ENCODE assay signal across 16 cellular contexts in the genomic region with DNA sequence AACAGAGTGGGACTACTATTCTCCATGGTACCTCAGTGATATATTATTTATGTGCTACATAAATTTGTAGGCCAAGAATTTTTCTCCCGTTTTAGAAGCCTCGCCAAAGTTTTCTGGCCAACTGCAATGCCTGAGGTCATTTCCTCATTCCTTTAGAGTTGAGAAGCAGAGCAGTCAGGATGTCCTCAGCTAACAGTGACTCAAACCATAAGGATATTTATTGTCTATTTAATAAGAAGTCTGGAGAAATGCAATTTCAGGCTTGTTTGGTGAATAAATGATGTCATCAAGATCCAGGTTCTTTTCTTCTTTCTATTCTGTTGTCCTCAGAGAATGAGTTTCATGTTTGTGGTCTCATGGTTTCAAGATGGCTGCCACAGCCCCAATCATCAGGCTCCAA.
DNase-seq lines count a peak whose midpoint lies in the region; ATAC-seq, FAIRE-seq and TF ChIP-seq lines count a peak whose summit lies in the region.
"Had no signal": no experiment of that assay in that cellular context is flagged by ENCODE, and none has a peak within 500 bp of the region (broad histone marks: within the 10 kb centered on the region; RNA-seq: fewer than 3 reads in every experiment).

No MANE protein-coding gene starts in this region.

- TF ChIP-seq EP300 in suprapubic skin (IDR thresholded peaks at IDR 0.05), result no peak

- peak; percentile 80 for FAIRE-seq in H54 (lab: Jason Lieb, UNC)

- no peaks in the 10 kb centered on the region for H3K36me3 ChIP-seq in suprapubic skin

- H3K4me3 ChIP-seq in astrocyte of the cerebellum (ENCODE audit: low read depth, low read length) (no peak overlapping the region), suprapubic skin (no peak overlapping the region), coronary artery (no peak overlapping the region)

- H3K4me1 ChIP-seq in suprapubic skin, result no peaks in the 10 kb centered on the region

- H3K27me3 ChIP-seq in suprapubic skin, result no peaks in the 10 kb centered on the region

- H3K9me3 ChIP-seq in suprapubic skin, result no peaks in the 10 kb centered on the region

- ATAC-seq in HG02759 (IDR thresholded peaks at IDR 0.05; ENCODE audit: unreplicated experiment), result no peak
- ATAC-seq: right cardiac atrium had no signal

- WGBS in suprapubic skin, result 42% methylated on average over 2 of the region's 2 CpGs

- H3K27ac ChIP-seq in suprapubic skin (no peak overlapping the region), coronary artery (no peak overlapping the region)

- DNase-seq in A172 (ENCODE audit: low spot score) (peak; percentile 88), H54 (ENCODE audit: insufficient read length, low spot score) (peak; percentile 12), astrocyte of the cerebellum (ENCODE audit: low read depth) (peak; percentile 66), foreskin melanocyte (peak; percentile 26), suprapubic skin (ENCODE audit: low spot score in 2 of 2) (no peak), coronary artery (ENCODE audit: low spot score) (no peak), NCI-H510A (lab: John Stamatoyannopoulos, UW) (no peak)
- DNase-seq: activated CD4-positive, alpha-beta T cell treated with anti-CD3 and anti-CD28 coated beads for 4 hours; activated naive CD8-positive, alpha-beta T cell treated with anti-CD3 and anti-CD28 coated beads for 36 hours; activated T-cell treated with anti-CD3 and anti-CD28 coated beads for 4 hours; NCI-H2107; nephron progenitor cell; right cardiac atrium; Right ventricle myocardium superior; stimulated activated CD4-positive, alpha-beta T cell treated with anti-CD3 and anti-CD28 coated beads, Interleukin-4, amount 100 ng/mL, for 24 hours had no signal

- TF ChIP-seq POLR2A in H54 (IDR thresholded peaks at IDR 0.05; ENCODE audit: low read depth, low read length) (no peak), suprapubic skin (IDR thresholded peaks at IDR 0.05) (no peak)

- in situ Hi-C loops in astrocyte of the cerebellum (cut with HindIII; ENCODE audit: low sequenced_read_pairs), result no loop called here

- TF ChIP-seq CTCF in astrocyte of the cerebellum (IDR thresholded peaks at IDR 0.05; ENCODE audit: low read depth, low read length, missing control alignments), result no peak
- TF ChIP-seq CTCF in suprapubic skin (IDR thresholded peaks at IDR 0.05), result no peak
- TF ChIP-seq CTCF in coronary artery (IDR thresholded peaks at IDR 0.05), result no peak

Comparison
In these comparisons a context has a peak if more than half of its experiments do, and no peak if none do; other contexts are left out.
1. DNase-seq: peak in A172 (single experiment), H54 (single experiment), astrocyte of the cerebellum (single experiment) and foreskin melanocyte (single experiment); none in suprapubic skin (0 of 2), coronary artery (single experiment) and NCI-H510A (single experiment).